ENCODE assay signal across 7 cellular contexts in the genomic region with DNA sequence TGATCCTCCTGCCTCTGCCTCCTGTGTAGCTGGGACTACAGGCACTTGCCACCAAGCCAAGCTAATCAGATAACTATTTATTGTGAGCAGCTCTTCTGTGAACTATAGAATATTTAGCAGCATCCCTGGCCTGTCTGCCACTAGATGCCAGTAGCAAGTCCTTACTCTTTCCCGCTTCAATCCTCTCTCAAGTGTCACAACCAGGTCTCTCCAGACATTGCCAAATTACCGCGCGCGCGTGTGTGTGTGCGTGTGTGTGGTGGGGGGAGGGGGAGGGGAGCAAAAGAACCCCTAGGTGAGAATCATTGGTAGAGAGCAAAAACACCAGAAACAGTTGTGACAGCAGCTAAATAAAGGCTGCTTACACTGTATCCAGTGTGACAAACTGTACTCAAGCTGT. TPM values are rescaled to one million over a fixed set of nuclear protein-coding genes. Genes with fewer than 3 reads are reported as not detected.
DNase-seq lines count a peak whose midpoint lies in the region; ATAC-seq and TF ChIP-seq lines count a peak whose summit lies in the region.

No MANE protein-coding gene starts in this region.

- no peaks in the 10 kb centered on the region for H3K36me3 ChIP-seq in neuronal stem cell (replicated peaks in 1 of 2; ENCODE audit: control insufficient read depth in 2 of 2, insufficient read depth in 2 of 2, low read length in 2 of 2)

- no peaks in the 10 kb centered on the region for H3K9me3 ChIP-seq in neuronal stem cell (replicated peaks in 1 of 2; ENCODE audit: control insufficient read depth in 2 of 2, insufficient read depth in 1 of 2, low read depth in 1 of 2, low read length in 2 of 2)

- H3K27me3 ChIP-seq in neuronal stem cell (ENCODE audit: control insufficient read depth in 3 of 3, insufficient read depth in 3 of 3, low read depth in 1 of 3, low read length in 3 of 3) = no peaks in the 10 kb centered on the region

- H2BK120ac ChIP-seq in neuronal stem cell (ENCODE audit: low read depth, low read length) = no peak overlapping the region

- no peak overlapping the region for H3K23ac ChIP-seq in neuronal stem cell (ENCODE audit: low read depth, low read length, poor library complexity)

- no peak for TF ChIP-seq CTCF in GM12865 (IDR thresholded peaks at IDR 0.05; ENCODE audit: insufficient read depth, low read depth, low read length, missing control alignments)

- no peak overlapping the region for H2AK5ac ChIP-seq in neuronal stem cell (ENCODE audit: low read depth, low read length)

- no peak overlapping the region for H3K27ac Mint-ChIP-seq in activated T-cell treated with anti-CD3 and anti-CD28 coated beads, Interleukin-2, amount 50 U/mL, for 72 hours

- H3K4me2 ChIP-seq in neuronal stem cell (ENCODE audit: insufficient read depth, low read length, poor library complexity, severe bottlenecking) = no peak overlapping the region

- H3K9ac ChIP-seq in neuronal stem cell (ENCODE audit: low read depth, low read length, poor library complexity) = no peak overlapping the region

- H3K4ac ChIP-seq in neuronal stem cell (ENCODE audit: low read length) = no peak overlapping the region

- peaks cover 26% of the 10 kb centered on the region for H3K4me1 Mint-ChIP-seq in activated T-cell treated with anti-CD3 and anti-CD28 coated beads, Interleukin-2, amount 50 U/mL, for 72 hours (ENCODE audit: low read depth)

- no CpG with 5 or more reads among the region's 7 CpGs for WGBS in neuronal stem cell (ENCODE audit: extremely low coverage in 2 of 2, insufficient read length in 2 of 2, insufficient replicate concordance in 1 of 2), 2 donors

- H3K4me1 ChIP-seq in neuronal stem cell (ENCODE audit: control insufficient read depth in 2 of 2, insufficient read depth in 1 of 2, low read depth in 1 of 2, low read length in 2 of 2) = peaks cover 9 to 15% of the 10 kb centered on the region in 2 donors

- no peak overlapping the region for H4K8ac ChIP-seq in neuronal stem cell (ENCODE audit: low read depth, low read length)

- no peaks in the 10 kb centered on the region for H3K9me3 Mint-ChIP-seq in activated T-cell treated with anti-CD3 and anti-CD28 coated beads, Interleukin-2, amount 50 U/mL, for 72 hours

- peaks cover 2% of the 10 kb centered on the region for H3K79me1 ChIP-seq in neuronal stem cell (ENCODE audit: low read depth, low read length)

- no peak overlapping the region for H2BK15ac ChIP-seq in neuronal stem cell (ENCODE audit: low read length)

- H3K36me3 Mint-ChIP-seq in activated T-cell treated with anti-CD3 and anti-CD28 coated beads, Interleukin-2, amount 50 U/mL, for 72 hours (ENCODE audit: insufficient read depth in 2 of 2) = no peaks in the 10 kb centered on the region

- H3K18ac ChIP-seq in neuronal stem cell (ENCODE audit: low read length) = no peak overlapping the region

- H2BK12ac ChIP-seq in neuronal stem cell (ENCODE audit: low read length) = no peak overlapping the region

- no peak overlapping the region for H4K91ac ChIP-seq in neuronal stem cell (ENCODE audit: low read depth, low read length, poor library complexity)

- no peak overlapping the region for H2AFZ ChIP-seq in neuronal stem cell (ENCODE audit: low read length)

- no peak overlapping the region for H3K27ac ChIP-seq in neuronal stem cell (replicated peaks; ENCODE audit: low read length)

- H3K14ac ChIP-seq in neuronal stem cell (ENCODE audit: low read length) = no peak overlapping the region

- no peaks in the 10 kb centered on the region for H3K27me3 Mint-ChIP-seq in activated T-cell treated with anti-CD3 and anti-CD28 coated beads, Interleukin-2, amount 50 U/mL, for 72 hours (ENCODE audit: low read depth)

- DNase-seq in GM12865 (ENCODE audit: low read depth) (peak; percentile 15), NCI-H2196 (lab: John Stamatoyannopoulos, UW; ENCODE audit: unreplicated experiment) (peak; percentile 28), ecto neural progenitor cell (ENCODE audit: low spot score) (peak; percentile 52), neuronal stem cell (ENCODE audit: low spot score) (peak; percentile 18), NCI-H1092 treated with DMSO at 0.1 percent for 48 hours (lab: John Stamatoyannopoulos, UW) (no peak)
- no peak for DNase-seq in activated T-cell treated with anti-CD3 and anti-CD28 coated beads, Interleukin-2, amount 50 U/mL, for 72 hours

- H2BK5ac ChIP-seq in neuronal stem cell (ENCODE audit: low read length) = no peak overlapping the region

- no peak overlapping the region for H3K4me3 Mint-ChIP-seq in activated T-cell treated with anti-CD3 and anti-CD28 coated beads, Interleukin-2, amount 50 U/mL, for 72 hours

- H3K4me3 ChIP-seq in GM12865 (ENCODE audit: low read depth, low read length) (no peak overlapping the region), neuronal stem cell (ENCODE audit: low read length in 2 of 2) (no peak overlapping the region)

- no peak for ATAC-seq in HG03135 (IDR thresholded peaks at IDR 0.05; ENCODE audit: unreplicated experiment)
- ATAC-seq in activated T-cell treated with anti-CD3 and anti-CD28 coated beads, Interleukin-2, amount 50 U/mL, for 72 hours (replicated peaks in 1 of 2) = no peak

RNA-seq across cellular contexts. Expression of gene PPP2R5E, which starts 49.9 kb away (rescaled TPM):
- 48.1 TPM for polyA plus RNA-seq in neuronal stem cell (2013, experiment 1 of 2)
- 52.2 TPM for polyA plus RNA-seq in neuronal stem cell (2013, experiment 2 of 2)
- total RNA-seq in activated T-cell treated with anti-CD3 and anti-CD28 coated beads, Interleukin-2, amount 50 U/mL, for 72 hours = 10 to 100 TPM; 40.6 to 44.9 TPM

Comparison
In these comparisons a context has a peak if more than half of its experiments do, and no peak if none do; other contexts are left out.
1. DNase-seq: peak in GM12865 (single experiment), NCI-H2196 (single experiment), ecto neural progenitor cell (single experiment) and neuronal stem cell (single experiment); none in activated T-cell treated with anti-CD3 and anti-CD28 coated beads, Interleukin-2, amount 50 U/mL, for 72 hours (0 of 2) and NCI-H1092 treated with DMSO at 0.1 percent for 48 hours (single experiment).